In the genomic region with DNA sequence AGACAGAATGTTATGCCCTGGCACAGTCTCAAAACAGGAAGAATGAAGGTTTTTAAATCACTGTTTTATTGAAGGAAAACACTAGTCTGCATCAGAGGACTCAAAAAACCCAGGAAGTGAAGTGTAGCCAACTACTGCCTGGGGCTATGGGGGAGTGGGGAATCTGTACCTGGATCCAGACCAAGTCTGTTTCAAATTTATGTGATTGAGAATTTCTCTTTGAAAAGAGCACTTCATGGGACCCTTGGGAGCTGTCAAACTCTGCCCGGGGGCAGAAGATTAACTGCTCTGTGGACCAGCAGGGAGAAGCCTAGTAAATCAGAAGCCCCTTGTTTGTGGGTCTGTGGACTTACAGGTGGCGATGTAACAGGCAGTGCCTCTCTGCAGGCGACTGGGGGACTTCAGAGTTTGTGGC, we compare ENCODE assay signal across 1 cellular context.
TF ChIP-seq lines count a peak whose summit lies in the region.

No MANE protein-coding gene starts in this region.

TF ChIP-seq in A549, 52 proteins besides CTCF, POLR2A, EP300 and RAD21 (continued from another document):
- TF ChIP-seq, protein P1, sequence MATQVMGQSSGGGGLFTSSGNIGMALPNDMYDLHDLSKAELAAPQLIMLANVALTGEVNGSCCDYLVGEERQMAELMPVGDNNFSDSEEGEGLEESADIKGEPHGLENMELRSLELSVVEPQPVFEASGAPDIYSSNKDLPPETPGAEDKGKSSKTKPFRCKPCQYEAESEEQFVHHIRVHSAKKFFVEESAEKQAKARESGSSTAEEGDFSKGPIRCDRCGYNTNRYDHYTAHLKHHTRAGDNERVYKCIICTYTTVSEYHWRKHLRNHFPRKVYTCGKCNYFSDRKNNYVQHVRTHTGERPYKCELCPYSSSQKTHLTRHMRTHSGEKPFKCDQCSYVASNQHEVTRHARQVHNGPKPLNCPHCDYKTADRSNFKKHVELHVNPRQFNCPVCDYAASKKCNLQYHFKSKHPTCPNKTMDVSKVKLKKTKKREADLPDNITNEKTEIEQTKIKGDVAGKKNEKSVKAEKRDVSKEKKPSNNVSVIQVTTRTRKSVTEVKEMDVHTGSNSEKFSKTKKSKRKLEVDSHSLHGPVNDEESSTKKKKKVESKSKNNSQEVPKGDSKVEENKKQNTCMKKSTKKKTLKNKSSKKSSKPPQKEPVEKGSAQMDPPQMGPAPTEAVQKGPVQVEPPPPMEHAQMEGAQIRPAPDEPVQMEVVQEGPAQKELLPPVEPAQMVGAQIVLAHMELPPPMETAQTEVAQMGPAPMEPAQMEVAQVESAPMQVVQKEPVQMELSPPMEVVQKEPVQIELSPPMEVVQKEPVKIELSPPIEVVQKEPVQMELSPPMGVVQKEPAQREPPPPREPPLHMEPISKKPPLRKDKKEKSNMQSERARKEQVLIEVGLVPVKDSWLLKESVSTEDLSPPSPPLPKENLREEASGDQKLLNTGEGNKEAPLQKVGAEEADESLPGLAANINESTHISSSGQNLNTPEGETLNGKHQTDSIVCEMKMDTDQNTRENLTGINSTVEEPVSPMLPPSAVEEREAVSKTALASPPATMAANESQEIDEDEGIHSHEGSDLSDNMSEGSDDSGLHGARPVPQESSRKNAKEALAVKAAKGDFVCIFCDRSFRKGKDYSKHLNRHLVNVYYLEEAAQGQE (IDR thresholded peaks at IDR 0.05) = no peak
- TF ChIP-seq ZSCAN20 (CRISPR knock-in tag; IDR thresholded peaks at IDR 0.05) (no peak), FOXS1 (CRISPR knock-in tag; IDR thresholded peaks at IDR 0.05) (no peak), EHMT2 (IDR thresholded peaks at IDR 0.05; ENCODE audit: low read depth) (no peak), NPAS2 (CRISPR knock-in tag; IDR thresholded peaks at IDR 0.05; ENCODE audit: borderline replicate concordance) (no peak)
- TF ChIP-seq, protein P2, sequence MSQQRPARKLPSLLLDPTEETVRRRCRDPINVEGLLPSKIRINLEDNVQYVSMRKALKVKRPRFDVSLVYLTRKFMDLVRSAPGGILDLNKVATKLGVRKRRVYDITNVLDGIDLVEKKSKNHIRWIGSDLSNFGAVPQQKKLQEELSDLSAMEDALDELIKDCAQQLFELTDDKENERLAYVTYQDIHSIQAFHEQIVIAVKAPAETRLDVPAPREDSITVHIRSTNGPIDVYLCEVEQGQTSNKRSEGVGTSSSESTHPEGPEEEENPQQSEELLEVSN (IDR thresholded peaks at IDR 0.05; ENCODE audit: borderline replicate concordance, low read depth) = no peak
